In the genomic region with DNA sequence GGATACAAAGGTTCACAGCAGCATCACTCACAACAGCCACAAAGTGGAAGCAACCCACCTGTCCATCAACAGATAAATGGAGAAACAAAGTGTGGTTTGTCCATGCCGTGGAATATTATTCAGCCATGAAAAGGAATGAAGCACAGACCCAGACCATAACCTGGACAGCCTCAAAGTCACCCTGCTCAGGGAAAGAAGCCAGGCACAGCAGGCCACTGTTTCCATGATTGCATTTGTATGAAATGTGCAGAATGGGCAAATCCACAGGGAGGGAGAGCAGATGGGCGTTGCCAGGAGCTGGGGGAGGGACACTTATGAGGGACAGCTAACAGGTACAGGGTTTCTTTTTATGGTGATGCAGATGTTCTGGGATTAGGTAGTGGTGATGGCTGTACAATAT, we compare ENCODE assay signal across 12 cellular contexts. TPM values are rescaled to one million over a fixed set of nuclear protein-coding genes. Genes with fewer than 3 reads are reported as not detected.
A peak's percentile ranks its signal among the peaks of the same experiment; 100 is the strongest.
DNase-seq lines count a peak whose midpoint lies in the region; ATAC-seq and TF ChIP-seq lines count a peak whose summit lies in the region.
"Had no signal": no experiment of that assay in that cellular context is flagged by ENCODE, and none has a peak within 500 bp of the region (broad histone marks: within the 10 kb centered on the region; RNA-seq: fewer than 3 reads in every experiment).

No MANE protein-coding gene starts in this region.

- H3K27ac ChIP-seq in duodenal mucosa (ENCODE audit: low read depth, low read length) (peak overlapping the region; percentile 93), osteoblast (ENCODE audit: low read depth, low read length) (no peak overlapping the region), gastroesophageal sphincter (no peak overlapping the region)

- H3K9me3 ChIP-seq in duodenal mucosa (ENCODE audit: control insufficient read depth in 1 of 2, low read length in 2 of 2) (no peaks in the 10 kb centered on the region), osteoblast (ENCODE audit: low read depth, low read length) (peaks cover 2% of the 10 kb centered on the region), gastroesophageal sphincter (peaks cover 0 to 16% (median 0%) of the 10 kb centered on the region in 3 donors)

- ATAC-seq in natural killer cell treated with Interleukin-12 subunit alpha and Interleukin-12 subunit beta and Interleukin-15 and Interleukin-18, amount 100 ng/mL, for 72 hours = no peak
- ATAC-seq in natural killer cell (no peak), gastroesophageal sphincter (no peak), HG03045 (IDR thresholded peaks at IDR 0.05; ENCODE audit: unreplicated experiment) (no peak)

- TF ChIP-seq POLR2A in gastroesophageal sphincter (IDR thresholded peaks at IDR 0.05) = no peak

- no peak for TF ChIP-seq CTCF in natural killer cell (IDR thresholded peaks at IDR 0.05)
- TF ChIP-seq CTCF in osteoblast (IDR thresholded peaks at IDR 0.05; ENCODE audit: extremely low read depth, low read depth, low read length) = no peak
- no peak for TF ChIP-seq CTCF in gastroesophageal sphincter (IDR thresholded peaks at IDR 0.05)

- no peak overlapping the region for H3K27ac Mint-ChIP-seq in natural killer cell treated with Interleukin-12 subunit alpha and Interleukin-12 subunit beta and Interleukin-15 and Interleukin-18, amount 100 ng/mL, for 72 hours
- H3K27ac Mint-ChIP-seq in natural killer cell = no peak overlapping the region
- H3K27ac Mint-ChIP-seq: CD4-positive, alpha-beta T cell had no signal

- no peaks in the 10 kb centered on the region for H3K79me2 ChIP-seq in osteoblast (ENCODE audit: insufficient read depth, low read length)

- TF ChIP-seq EP300 in gastroesophageal sphincter (IDR thresholded peaks at IDR 0.05) = no peak

- no peaks in the 10 kb centered on the region for H4K20me1 ChIP-seq in osteoblast (ENCODE audit: insufficient read depth, low read length)

- H3K36me3 Mint-ChIP-seq in natural killer cell treated with Interleukin-12 subunit alpha and Interleukin-12 subunit beta and Interleukin-15 and Interleukin-18, amount 100 ng/mL, for 72 hours = no peaks in the 10 kb centered on the region
- no peaks in the 10 kb centered on the region for H3K36me3 Mint-ChIP-seq in natural killer cell

- H3K36me3 ChIP-seq in duodenal mucosa (ENCODE audit: control insufficient read depth in 1 of 2, insufficient read depth in 2 of 2, low read length in 2 of 2) (no peaks in the 10 kb centered on the region), osteoblast (ENCODE audit: insufficient read depth, low read length) (no peaks in the 10 kb centered on the region), gastroesophageal sphincter (no peaks in the 10 kb centered on the region)

- H3K4me1 Mint-ChIP-seq in natural killer cell treated with Interleukin-12 subunit alpha and Interleukin-12 subunit beta and Interleukin-15 and Interleukin-18, amount 100 ng/mL, for 72 hours (ENCODE audit: low read depth in 2 of 2) = no peaks in the 10 kb centered on the region
- no peaks in the 10 kb centered on the region for H3K4me1 Mint-ChIP-seq in natural killer cell

- no peak overlapping the region for H3K4me3 ChIP-seq in duodenal mucosa (ENCODE audit: low read depth in 1 of 2, low read length in 2 of 2)
- no peak overlapping the region for H3K4me3 ChIP-seq in osteoblast (ENCODE audit: insufficient read depth, low read length)
- H3K4me3 ChIP-seq in gastroesophageal sphincter = no peak overlapping the region

- 94 to 100% methylated on average over 1 to 2 of the region's 2 CpGs for WGBS in gastroesophageal sphincter (ENCODE audit: low coverage in 1 of 2), 2 donors

- H3K4me3 Mint-ChIP-seq in natural killer cell treated with Interleukin-12 subunit alpha and Interleukin-12 subunit beta and Interleukin-15 and Interleukin-18, amount 100 ng/mL, for 72 hours = no peak overlapping the region
- no peak overlapping the region for H3K4me3 Mint-ChIP-seq in natural killer cell
- H3K4me3 Mint-ChIP-seq: CD4-positive, alpha-beta T cell had no signal

- peaks cover 29 to 36% of the 10 kb centered on the region in 2 donors for H3K27me3 Mint-ChIP-seq in natural killer cell treated with Interleukin-12 subunit alpha and Interleukin-12 subunit beta and Interleukin-15 and Interleukin-18, amount 100 ng/mL, for 72 hours
- peaks cover 22 to 42% of the 10 kb centered on the region in 2 donors for H3K27me3 Mint-ChIP-seq in natural killer cell (ENCODE audit: low read depth in 2 of 2)

- H3K27me3 ChIP-seq in duodenal mucosa (ENCODE audit: control insufficient read depth in 1 of 2, insufficient read depth in 2 of 2, low read length in 2 of 2) (peaks cover 0 to 8% of the 10 kb centered on the region in 2 donors), osteoblast (ENCODE audit: insufficient read depth, low read length) (peaks cover 61% of the 10 kb centered on the region), gastroesophageal sphincter (peaks cover 37% of the 10 kb centered on the region)

- H3K9me3 Mint-ChIP-seq in natural killer cell treated with Interleukin-12 subunit alpha and Interleukin-12 subunit beta and Interleukin-15 and Interleukin-18, amount 100 ng/mL, for 72 hours = no peaks in the 10 kb centered on the region
- H3K9me3 Mint-ChIP-seq in natural killer cell = no peaks in the 10 kb centered on the region

- peak; percentile 20 for DNase-seq in natural killer cell treated with Interleukin-12 subunit alpha and Interleukin-12 subunit beta and Interleukin-15 and Interleukin-18, amount 100 ng/mL, for 72 hours (ENCODE audit: low spot score)
- DNase-seq in natural killer cell = no peak
- DNase-seq in osteoblast (ENCODE audit: insufficient read length, low spot score, missing footprints) = peak; percentile 22
- DNase-seq in NCI-H524 treated with DMSO at 0.1 percent for 48 hours (lab: John Stamatoyannopoulos, UW) = no peak
- DNase-seq: AML-193; Calu3; CD4-positive, alpha-beta T cell; HCEC 1CT; NCI-H226 had no signal

- H2AFZ ChIP-seq in osteoblast (ENCODE audit: low read length) = no peak overlapping the region

- no peak overlapping the region for H3K9ac ChIP-seq in duodenal mucosa (ENCODE audit: low read depth in 1 of 2, low read length in 2 of 2)

- H3K4me1 ChIP-seq in duodenal mucosa (ENCODE audit: control insufficient read depth in 1 of 2, insufficient read depth in 2 of 2, low read length in 2 of 2) (peaks cover 37 to 39% of the 10 kb centered on the region in 2 donors), osteoblast (ENCODE audit: insufficient read depth, low read length) (no peaks in the 10 kb centered on the region), gastroesophageal sphincter (peaks cover 0 to 14% (median 0%) of the 10 kb centered on the region in 3 donors)

- intact Hi-C loops in natural killer cell (cut with micrococcal nuclease) = loop anchor here (5.0 kb wide), 1 partner anchor 452 kb away; no protein-coding TSS in a partner anchor

- no peak overlapping the region for H3K4me2 ChIP-seq in osteoblast (ENCODE audit: insufficient read depth, low read length)

RNA-seq across cellular contexts. Expression of gene FOXL3, which starts 30.3 kb away (rescaled TPM):
- total RNA-seq in natural killer cell treated with Interleukin-12 subunit alpha and Interleukin-12 subunit beta and Interleukin-15 and Interleukin-18, amount 100 ng/mL, for 72 hours = not detected
- total RNA-seq in natural killer cell = not detected
- total RNA-seq in osteoblast = not detected in 2 replicates
- not detected for total RNA-seq in gastroesophageal sphincter
- total RNA-seq: Calu3; CD4-positive, alpha-beta T cell had no signal

Comparison
In these comparisons a context has a peak if more than half of its experiments do, and no peak if none do; other contexts are left out.
1. DNase-seq: peak in natural killer cell treated with Interleukin-12 subunit alpha and Interleukin-12 subunit beta and Interleukin-15 and Interleukin-18, amount 100 ng/mL, for 72 hours (single experiment) and osteoblast (single experiment); none in natural killer cell (single experiment) and NCI-H524 treated with DMSO at 0.1 percent for 48 hours (single experiment).